11 cellular contexts compared by ENCODE assay signal in the genomic region with DNA sequence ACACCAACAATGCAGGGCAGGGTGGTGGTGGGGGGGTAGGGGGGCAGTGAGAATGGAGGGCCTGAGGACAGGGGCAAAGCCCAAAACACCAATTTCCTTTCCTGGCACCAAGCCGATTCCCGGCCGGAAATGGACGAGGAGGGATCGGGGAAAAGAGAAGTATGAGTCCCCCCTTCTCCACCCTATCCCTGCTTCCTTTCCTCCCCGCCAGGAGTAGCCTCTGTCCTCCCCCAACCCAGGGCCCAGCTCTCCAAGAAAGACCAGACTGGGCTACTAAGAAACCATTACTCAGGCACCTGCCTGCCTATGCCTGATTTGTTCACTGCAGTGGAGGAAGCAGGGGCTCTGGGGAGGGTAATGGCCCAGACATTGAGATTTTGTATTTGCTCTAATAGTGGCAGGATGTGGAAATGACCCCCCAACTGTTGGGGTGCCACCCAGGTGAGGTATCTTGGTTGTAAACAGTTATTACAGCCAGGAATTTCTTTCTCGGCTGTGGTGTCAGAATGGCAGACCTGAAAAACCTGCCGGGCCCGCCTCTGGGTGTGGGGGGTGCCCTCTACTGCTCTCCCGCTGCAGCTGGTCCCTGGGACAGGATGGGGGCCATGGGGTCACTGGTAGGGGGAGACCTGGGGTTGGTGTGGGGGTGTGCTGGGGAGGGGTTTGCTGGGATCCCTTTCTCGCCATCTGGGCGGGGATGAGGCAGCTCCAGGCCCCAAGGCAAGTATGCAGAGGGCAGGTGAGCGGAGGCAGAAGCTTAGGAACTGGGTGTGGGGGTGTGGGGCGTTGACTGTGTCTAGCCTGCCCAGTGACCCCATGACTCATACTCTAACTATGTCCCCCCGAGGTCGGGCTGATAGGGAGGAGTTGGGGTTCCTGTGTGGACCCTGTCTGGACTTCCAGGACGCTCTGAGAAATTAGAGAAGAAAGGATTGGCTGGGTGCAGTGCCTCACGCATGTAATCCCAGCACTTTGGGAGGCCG. TPM values are rescaled to one million over a fixed set of nuclear protein-coding genes. Genes with fewer than 3 reads are reported as not detected.
DNase-seq lines count a peak whose midpoint lies in the region; ATAC-seq, FAIRE-seq and TF ChIP-seq lines count a peak whose summit lies in the region.
"Had no signal": no experiment of that assay in that cellular context is flagged by ENCODE, and none has a peak within 500 bp of the region (broad histone marks: within the 10 kb centered on the region; RNA-seq: fewer than 3 reads in every experiment).

No MANE protein-coding gene starts in this region.

- no peaks in the 10 kb centered on the region for H3F3A ChIP-seq in MM.1S (ENCODE audit: insufficient read depth, low read length)

- no peaks in the 10 kb centered on the region for H3K9me3 Mint-ChIP-seq in activated naive CD8-positive, alpha-beta T cell treated with anti-CD3 and anti-CD28 coated beads, Interleukin-2, amount 50 U/mL, for 24 hours

- FAIRE-seq in urothelium cell line (lab: Jason Lieb, UNC), result no peak

- H3K36me3 Mint-ChIP-seq in activated naive CD8-positive, alpha-beta T cell treated with anti-CD3 and anti-CD28 coated beads, Interleukin-2, amount 50 U/mL, for 24 hours (ENCODE audit: low read depth), result no peaks in the 10 kb centered on the region
- H3K36me3 Mint-ChIP-seq: CD4-positive, CD25-positive, alpha-beta regulatory T cell had no signal

- no peak overlapping the region for H3K27ac Mint-ChIP-seq in activated naive CD8-positive, alpha-beta T cell treated with anti-CD3 and anti-CD28 coated beads, Interleukin-2, amount 50 U/mL, for 24 hours

- TF ChIP-seq CTCF in MM.1S (IDR thresholded peaks at IDR 0.05; ENCODE audit: low read length) (no peak), foreskin keratinocyte (conservative IDR thresholded peaks at IDR 0.05) (no peak), prostate gland (IDR thresholded peaks at IDR 0.05) (no peak)

- H3K4me1 ChIP-seq in MM.1S (ENCODE audit: low read length) (no peaks in the 10 kb centered on the region), foreskin keratinocyte (no peaks in the 10 kb centered on the region), prostate gland (replicated peaks) (no peaks in the 10 kb centered on the region)

- peak; percentile 68 for ATAC-seq in foreskin keratinocyte
- no peak for ATAC-seq in activated naive CD8-positive, alpha-beta T cell treated with anti-CD3 and anti-CD28 coated beads, Interleukin-2, amount 50 U/mL, for 24 hours

- H2AFZ ChIP-seq in MM.1S (ENCODE audit: low read length), result peak overlapping the region; percentile 61; the same call in 1 of the 2 replicates

- H3K27ac ChIP-seq in MM.1S (ENCODE audit: low read length) (peak overlapping the region; percentile 44; the same call in 1 of the 2 replicates), foreskin keratinocyte (no peak overlapping the region), prostate gland (peak overlapping the region; percentile 80 to 84)
- H3K27ac ChIP-seq: cardiac muscle cell had no signal

- peak overlapping the region; percentile 73 for H3K4me2 ChIP-seq in MM.1S (ENCODE audit: low read depth, low read length)

- H3K4me1 Mint-ChIP-seq in activated naive CD8-positive, alpha-beta T cell treated with anti-CD3 and anti-CD28 coated beads, Interleukin-2, amount 50 U/mL, for 24 hours, result peaks cover 18% of the 10 kb centered on the region

- H3K27me3 Mint-ChIP-seq in activated naive CD8-positive, alpha-beta T cell treated with anti-CD3 and anti-CD28 coated beads, Interleukin-2, amount 50 U/mL, for 24 hours, result no peaks in the 10 kb centered on the region
- H3K27me3 Mint-ChIP-seq: CD4-positive, CD25-positive, alpha-beta regulatory T cell had no signal

- peak overlapping the region; percentile 65 for H3K9ac ChIP-seq in MM.1S (ENCODE audit: low read length)

- 35% methylated on average over 16 of the region's 19 CpGs for WGBS in prostate gland

- peaks cover 14% of the 10 kb centered on the region for H3K79me2 ChIP-seq in MM.1S (ENCODE audit: low read length)

- H3K9me3 ChIP-seq in MM.1S (replicated peaks; ENCODE audit: insufficient read depth, low read length), result no peaks in the 10 kb centered on the region
- no peaks in the 10 kb centered on the region for H3K9me3 ChIP-seq in prostate gland

- no peak for DNase-seq in MM.1S
- DNase-seq in foreskin keratinocyte, result no peak
- DNase-seq in prostate gland (ENCODE audit: low spot score), result peak; percentile 27
- no peak for DNase-seq in urothelium cell line (ENCODE audit: low spot score)
- DNase-seq in epidermal melanocyte (ENCODE audit: insufficient read length, low spot score), result no peak
- DNase-seq in activated naive CD8-positive, alpha-beta T cell treated with anti-CD3 and anti-CD28 coated beads, Interleukin-2, amount 50 U/mL, for 24 hours, result no peak
- DNase-seq: activated CD8-positive, alpha-beta memory T cell treated with anti-CD3 and anti-CD28 coated beads, Interleukin-2, amount 50 U/mL, for 4 hours; CD4-positive, CD25-positive, alpha-beta regulatory T cell; KG1; NCI-H524 had no signal

- no peaks in the 10 kb centered on the region for H3K9me2 ChIP-seq in MM.1S (replicated peaks; ENCODE audit: insufficient read depth, low read length)

- TF ChIP-seq POLR2A in prostate gland (IDR thresholded peaks at IDR 0.05), result no peak

- H3K36me3 ChIP-seq in MM.1S (replicated peaks; ENCODE audit: insufficient read depth, low read length) (no peaks in the 10 kb centered on the region), prostate gland (no peaks in the 10 kb centered on the region)
- H3K36me3 ChIP-seq: cardiac muscle cell had no signal

- no peaks in the 10 kb centered on the region for H4K20me1 ChIP-seq in MM.1S (ENCODE audit: insufficient read depth, low read length)

- no peak overlapping the region for H3K4me3 Mint-ChIP-seq in activated naive CD8-positive, alpha-beta T cell treated with anti-CD3 and anti-CD28 coated beads, Interleukin-2, amount 50 U/mL, for 24 hours
- H3K4me3 Mint-ChIP-seq: CD4-positive, CD25-positive, alpha-beta regulatory T cell had no signal

- intact Hi-C loops in prostate gland (cut with DNase I), result no loop called here

- H3K27me3 ChIP-seq in MM.1S (replicated peaks; ENCODE audit: insufficient read depth, low read length), result no peaks in the 10 kb centered on the region
- no peaks in the 10 kb centered on the region for H3K27me3 ChIP-seq in foreskin keratinocyte
- H3K27me3 ChIP-seq in prostate gland (replicated peaks; ENCODE audit: insufficient read depth), result no peaks in the 10 kb centered on the region
- H3K27me3 ChIP-seq: cardiac muscle cell had no signal

- H3K4me3 ChIP-seq in MM.1S (ENCODE audit: low read length), result peak overlapping the region; percentile 74
- peak overlapping the region; percentile 34 to 37 for H3K4me3 ChIP-seq in prostate gland
- H3K4me3 ChIP-seq: cardiac muscle cell had no signal

RNA-seq across cellular contexts. Expression of a gene that starts 0.7 kb away (rescaled TPM):
- total RNA-seq in foreskin keratinocyte (5.9 and 8.0 TPM in 2 replicates), prostate gland (10 to 100 TPM; 12.3 to 15.0 TPM)
- polyA plus RNA-seq in foreskin keratinocyte, result 7.3 and 7.8 TPM in 2 replicates

RNA-seq across cellular contexts. Expression of a gene that starts 14.3 kb away (rescaled TPM):
- total RNA-seq in foreskin keratinocyte (11.6 and 11.9 TPM in 2 replicates), prostate gland (10 to 100 TPM; 13.9 to 42.9 TPM)
- 31.6 and 31.8 TPM in 2 replicates for polyA plus RNA-seq in foreskin keratinocyte

RNA-seq across cellular contexts. Expression of a gene that starts 16.3 kb away (rescaled TPM):
- total RNA-seq in foreskin keratinocyte, result 41.4 and 41.9 TPM in 2 replicates
- polyA plus RNA-seq in foreskin keratinocyte, result 38.3 and 38.8 TPM in 2 replicates
- 10 to 100 TPM; 44.6 to 88.4 TPM for total RNA-seq in prostate gland

RNA-seq across cellular contexts. Expression of a gene that starts 20.2 kb away (rescaled TPM):
- total RNA-seq in foreskin keratinocyte (25.7 and 38.8 TPM in 2 replicates), prostate gland (10 to 100 TPM; 67.8 to 93.6 TPM)
- polyA plus RNA-seq in foreskin keratinocyte, result 27.0 and 41.0 TPM in 2 replicates

RNA-seq across cellular contexts. Expression of a gene that starts 57.4 kb away (rescaled TPM):
- 18.8 and 18.9 TPM in 2 replicates for total RNA-seq in foreskin keratinocyte
- 13.7 and 13.8 TPM in 2 replicates for polyA plus RNA-seq in foreskin keratinocyte
- total RNA-seq in prostate gland, result 10 to 100 TPM; 26.9 to 62.4 TPM
